ENCODE assay signal across 8 cellular contexts in genomic region chr5:107673106-107673367, GRCh38. TPM values are rescaled to one million over a fixed set of nuclear protein-coding genes. Genes with fewer than 3 reads are reported as not detected.
DNase-seq lines count a peak whose midpoint lies in the region; ATAC-seq, FAIRE-seq and TF ChIP-seq lines count a peak whose summit lies in the region.

No MANE protein-coding gene starts in this region.

- no peaks in the 10 kb centered on the region for H3K27me3 ChIP-seq in adipocyte (replicated peaks; ENCODE audit: control insufficient read depth, insufficient read depth, low read length)
- H3K27me3 ChIP-seq in right lobe of liver = peaks cover 0 to 35% of the 10 kb centered on the region in 2 donors
- peaks cover 8 to 14% of the 10 kb centered on the region in 2 donors for H3K27me3 ChIP-seq in small intestine (ENCODE audit: control insufficient read depth in 2 of 2, insufficient read depth in 2 of 2, low read length in 2 of 2)

- no peak for FAIRE-seq in small intestine (lab: Jason Lieb, UNC)

- no peaks in the 10 kb centered on the region for H3K9me3 ChIP-seq in adipocyte (ENCODE audit: control insufficient read depth, low read length)
- H3K9me3 ChIP-seq in right lobe of liver = no peaks in the 10 kb centered on the region
- H3K9me3 ChIP-seq in small intestine (ENCODE audit: control insufficient read depth, low read depth) = no peaks in the 10 kb centered on the region

- H3K4me1 Mint-ChIP-seq in activated naive CD4-positive, alpha-beta T cell treated with anti-CD3 and anti-CD28 coated beads, Interleukin-2, amount 10 ng/mL, durations not matched to agents 7 days and 5 days = peaks cover 34% of the 10 kb centered on the region
- peaks cover 13% of the 10 kb centered on the region for H3K4me1 Mint-ChIP-seq in type B pancreatic cell (ENCODE audit: unreplicated experiment)

- no peaks in the 10 kb centered on the region for H3K9me3 Mint-ChIP-seq in activated naive CD4-positive, alpha-beta T cell treated with anti-CD3 and anti-CD28 coated beads, Interleukin-2, amount 10 ng/mL, durations not matched to agents 7 days and 5 days
- no peaks in the 10 kb centered on the region for H3K9me3 Mint-ChIP-seq in type B pancreatic cell

- WGBS in right lobe of liver (ENCODE audit: insufficient coverage, low coverage, low lambda C conversion rate, missing lambda C conversion rate) = 0% methylated on average over 6 of the region's 11 CpGs
- WGBS in small intestine, 3 donors = 0 to 1% (median 1%) methylated on average over 11 of the region's 11 CpGs

- H3K4me3 ChIP-seq in adipocyte (ENCODE audit: low read length) (peak overlapping the region; percentile 93), right lobe of liver (peak overlapping the region; percentile 34 to 49 (median 43)), small intestine (ENCODE audit: low read depth in 1 of 2, low read length in 2 of 2) (peak overlapping the region in 1 of 2 donors; percentile 42)

- H3K4me1 ChIP-seq in adipocyte (ENCODE audit: control insufficient read depth, insufficient read depth, low read length) (peaks cover 11% of the 10 kb centered on the region), right lobe of liver (peaks cover 0 to 51% (median 4%) of the 10 kb centered on the region in 4 donors), small intestine (ENCODE audit: control insufficient read depth in 2 of 2, insufficient read depth in 1 of 2, low read depth in 1 of 2, low read length in 1 of 2) (peaks cover 2 to 5% of the 10 kb centered on the region in 2 donors)

- peak in 1 of 4 donors; percentile 2 for ATAC-seq in right lobe of liver

- H3K4me3 Mint-ChIP-seq in activated naive CD4-positive, alpha-beta T cell treated with anti-CD3 and anti-CD28 coated beads, Interleukin-2, amount 10 ng/mL, durations not matched to agents 7 days and 5 days = peak overlapping the region; percentile 70
- peak overlapping the region; percentile 98 for H3K4me3 Mint-ChIP-seq in type B pancreatic cell

- no peak overlapping the region for H3K27ac ChIP-seq in right lobe of liver
- no peak overlapping the region for H3K27ac ChIP-seq in small intestine (ENCODE audit: low read depth in 1 of 2, low read length in 1 of 2)

- CTCF ChIA-PET in activated naive CD4-positive, alpha-beta T cell treated with anti-CD3 and anti-CD28 coated beads, Interleukin-2, amount 10 ng/mL, durations not matched to agents 7 days and 5 days (lab: Charles Lee) = interaction anchor here (0.9 to 1.5 kb wide), 2 partner anchors 8 to 527 kb away, joined by 4 read pairs; no protein-coding TSS in a partner anchor

- H3K36me3 ChIP-seq in adipocyte (ENCODE audit: control insufficient read depth, insufficient read depth, low read length, severe bottlenecking) (no peaks in the 10 kb centered on the region), right lobe of liver (no peaks in the 10 kb centered on the region), small intestine (ENCODE audit: control insufficient read depth in 2 of 2, insufficient read depth in 2 of 2, low read length in 2 of 2) (no peaks in the 10 kb centered on the region)

- H3K27ac Mint-ChIP-seq in activated naive CD4-positive, alpha-beta T cell treated with anti-CD3 and anti-CD28 coated beads, Interleukin-2, amount 10 ng/mL, durations not matched to agents 7 days and 5 days = no peak overlapping the region
- H3K27ac Mint-ChIP-seq in type B pancreatic cell = peak overlapping the region; percentile 86

- peak overlapping the region; percentile 91 for H3K9ac ChIP-seq in adipocyte (ENCODE audit: low read length)

- H3K36me3 Mint-ChIP-seq in activated naive CD4-positive, alpha-beta T cell treated with anti-CD3 and anti-CD28 coated beads, Interleukin-2, amount 10 ng/mL, durations not matched to agents 7 days and 5 days = no peaks in the 10 kb centered on the region
- no peaks in the 10 kb centered on the region for H3K36me3 Mint-ChIP-seq in type B pancreatic cell

- DNase-seq in activated naive CD4-positive, alpha-beta T cell treated with anti-CD3 and anti-CD28 coated beads, Interleukin-2, amount 10 ng/mL, durations not matched to agents 7 days and 5 days = no peak
- DNase-seq in activated naive CD4-positive, alpha-beta T cell treated with Interleukin-2 at 50 U/mL for 16 hours = no peak
- no peak for DNase-seq in adipocyte (ENCODE audit: low read depth)
- DNase-seq in right lobe of liver = no peak
- no peak for DNase-seq in type B pancreatic cell (ENCODE audit: extremely low spot score, unreplicated experiment)
- DNase-seq in activated CD4-positive, CD25-positive, alpha-beta regulatory T cell (lab: John Stamatoyannopoulos, UW) = no peak
- no peak for DNase-seq in small intestine
- DNase-seq in HT-29 (ENCODE audit: low spot score) = no peak

- intact Hi-C loops in right lobe of liver (cut with DNase I) = no loop called here

- no peak for TF ChIP-seq POLR2A in right lobe of liver (IDR thresholded peaks at IDR 0.05)

- TF ChIP-seq CTCF in right lobe of liver (IDR thresholded peaks at IDR 0.05) = no peak
- TF ChIP-seq CTCF in type B pancreatic cell (conservative IDR thresholded peaks at IDR 0.05) = no peak

- H3K27me3 Mint-ChIP-seq in activated naive CD4-positive, alpha-beta T cell treated with anti-CD3 and anti-CD28 coated beads, Interleukin-2, amount 10 ng/mL, durations not matched to agents 7 days and 5 days = peaks cover 72% of the 10 kb centered on the region
- H3K27me3 Mint-ChIP-seq in type B pancreatic cell = peaks cover 9% of the 10 kb centered on the region

RNA-seq across cellular contexts. Expression of gene EFNA5, which starts 2.3 kb away (rescaled TPM):
- 10 to 100 TPM in 1 of 6 experiments, 1 to 10 TPM in 3, under 1 TPM in 2; 0.18 to 11.7 (median 1.4) TPM for total RNA-seq in right lobe of liver
- total RNA-seq in type B pancreatic cell (ENCODE audit: low replicate concordance) = 35.7 and 65.0 TPM in 2 replicates
- 1 to 10 TPM in 1 of 3 donors, under 1 TPM in 1, not detected in 1; 0.54 to 1.7 TPM for polyA plus RNA-seq in small intestine
- 4.9 and 5.9 TPM in 2 replicates for total RNA-seq in HT-29 (2014; rRNA removed; shearing (Covaris generic))
